ENCODE assay signal across 9 cellular contexts in the genomic region with DNA sequence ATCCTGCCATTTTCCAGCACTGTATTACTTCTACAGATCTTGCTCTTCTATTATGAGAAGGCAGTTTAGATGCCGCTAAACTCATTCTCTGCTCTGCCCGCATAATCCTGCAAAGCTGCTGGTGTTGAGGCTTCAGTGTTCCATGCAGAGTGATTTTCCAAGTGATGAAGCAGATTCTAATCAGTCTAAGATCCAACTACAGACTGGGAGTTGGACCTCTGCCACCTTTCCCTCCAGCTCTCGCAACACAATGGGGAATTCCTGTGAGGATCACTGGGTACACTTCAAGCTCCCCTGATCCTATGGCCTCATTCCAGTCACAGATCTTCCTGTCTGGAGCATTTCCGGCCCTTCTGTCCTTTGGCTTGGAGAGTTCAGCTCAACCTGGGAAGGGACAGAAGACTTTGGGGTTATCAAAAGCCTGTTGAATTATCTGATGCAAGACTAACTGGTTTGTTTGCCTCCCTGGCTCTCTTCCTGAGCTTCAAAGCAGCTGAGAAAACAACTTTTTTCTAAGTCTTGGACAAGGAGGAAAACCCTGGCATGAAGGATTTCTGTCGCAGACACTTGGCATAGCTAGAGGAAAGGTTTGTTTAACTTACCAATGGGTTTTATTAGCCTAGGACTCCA.
A peak's percentile ranks its signal among the peaks of the same experiment; 100 is the strongest.
DNase-seq lines count a peak whose midpoint lies in the region; ATAC-seq, FAIRE-seq and TF ChIP-seq lines count a peak whose summit lies in the region.
"Had no signal": no experiment of that assay in that cellular context is flagged by ENCODE, and none has a peak within 500 bp of the region (broad histone marks: within the 10 kb centered on the region; RNA-seq: fewer than 3 reads in every experiment).

No MANE protein-coding gene starts in this region.

- no peaks in the 10 kb centered on the region for H3K36me3 ChIP-seq in astrocyte (ENCODE audit: insufficient read depth, low read length)
- no peaks in the 10 kb centered on the region for H3K36me3 ChIP-seq in thyroid gland

- H3K9ac ChIP-seq in astrocyte (ENCODE audit: low read length): peak overlapping the region; percentile 26

- 6 to 18% methylated on average over 5 of the region's 5 CpGs for WGBS in thyroid gland, 2 donors

- H3K9me3 ChIP-seq in astrocyte (ENCODE audit: insufficient read depth, low read depth, low read length) (no peaks in the 10 kb centered on the region), thyroid gland (no peaks in the 10 kb centered on the region)

- peak; percentile 90 for DNase-seq in HT-29 (ENCODE audit: low spot score)
- DNase-seq in astrocyte (ENCODE audit: low read depth): peak; percentile 95
- DNase-seq in thyroid gland: peak; percentile 87 to 90
- no peak for DNase-seq in NCI-H748 treated with DMSO at 0.1 percent for 48 hours (lab: John Stamatoyannopoulos, UW)
- no peak for DNase-seq in ecto neural progenitor cell (ENCODE audit: low spot score)
- DNase-seq: NCI-H187 had no signal

- peak in 1 of 2 donors; percentile 30 for TF ChIP-seq POLR2A in thyroid gland (IDR thresholded peaks at IDR 0.05)

- no peak for ATAC-seq in activated T-helper 17 cell treated with anti-CD3 and anti-CD28 coated beads, Interleukin-2, amount 50 U/mL, for 72 hours (replicated peaks)
- ATAC-seq in HG02610 (IDR thresholded peaks at IDR 0.05; ENCODE audit: unreplicated experiment): no peak

- peaks cover 2% of the 10 kb centered on the region for H3K9me3 Mint-ChIP-seq in astrocyte (ENCODE audit: unreplicated experiment)
- H3K9me3 Mint-ChIP-seq in activated T-helper 17 cell treated with anti-CD3 and anti-CD28 coated beads, Interleukin-2, amount 50 U/mL, for 72 hours: peaks cover 7% of the 10 kb centered on the region

- no peaks in the 10 kb centered on the region for H3K79me2 ChIP-seq in astrocyte (ENCODE audit: insufficient read depth, low read length)

- TF ChIP-seq CTCF in astrocyte (IDR thresholded peaks at IDR 0.05; ENCODE audit: insufficient read depth, low read depth, low read length): no peak
- no peak for TF ChIP-seq CTCF in thyroid gland (IDR thresholded peaks at IDR 0.05)

- H2AFZ ChIP-seq in astrocyte (ENCODE audit: low read depth, low read length): peak overlapping the region; percentile 20

- no peaks in the 10 kb centered on the region for H3K27me3 Mint-ChIP-seq in astrocyte (ENCODE audit: low read depth, unreplicated experiment)
- no peaks in the 10 kb centered on the region for H3K27me3 Mint-ChIP-seq in activated T-helper 17 cell treated with anti-CD3 and anti-CD28 coated beads, Interleukin-2, amount 50 U/mL, for 72 hours

- FAIRE-seq in astrocyte (lab: Jason Lieb, UNC): no peak

- no peak overlapping the region for H3K4me3 Mint-ChIP-seq in astrocyte (ENCODE audit: unreplicated experiment)
- H3K4me3 Mint-ChIP-seq in activated T-helper 17 cell treated with anti-CD3 and anti-CD28 coated beads, Interleukin-2, amount 50 U/mL, for 72 hours: no peak overlapping the region

- H3K36me3 Mint-ChIP-seq in astrocyte (ENCODE audit: low read depth, unreplicated experiment): no peaks in the 10 kb centered on the region
- no peaks in the 10 kb centered on the region for H3K36me3 Mint-ChIP-seq in activated T-helper 17 cell treated with anti-CD3 and anti-CD28 coated beads, Interleukin-2, amount 50 U/mL, for 72 hours (ENCODE audit: low read depth)

- H3K27me3 ChIP-seq in astrocyte (ENCODE audit: insufficient read depth, low read length) (no peaks in the 10 kb centered on the region), layer of hippocampus (ENCODE audit: control insufficient read depth, insufficient read depth, low read length) (no peaks in the 10 kb centered on the region), thyroid gland (no peaks in the 10 kb centered on the region)

- H4K20me1 ChIP-seq in astrocyte (ENCODE audit: insufficient read depth, low read length): no peaks in the 10 kb centered on the region

- peaks cover 10% of the 10 kb centered on the region for H3K4me1 ChIP-seq in astrocyte (ENCODE audit: insufficient read depth, low read length)
- H3K4me1 ChIP-seq in thyroid gland: peaks cover 25 to 29% of the 10 kb centered on the region in 2 donors

- H3K27ac ChIP-seq in astrocyte (ENCODE audit: low read depth, low read length) (peak overlapping the region; percentile 73), layer of hippocampus (ENCODE audit: low read depth, low read length) (peak overlapping the region; percentile 2), thyroid gland (peak overlapping the region; percentile 82 to 85 (median 83))

- H3K27ac Mint-ChIP-seq in astrocyte (ENCODE audit: unreplicated experiment): peak overlapping the region; percentile 70
- H3K27ac Mint-ChIP-seq in activated T-helper 17 cell treated with anti-CD3 and anti-CD28 coated beads, Interleukin-2, amount 50 U/mL, for 72 hours: no peak overlapping the region

- H3K4me3 ChIP-seq in astrocyte (ENCODE audit: insufficient read depth, low read depth, low read length) (no peak overlapping the region), thyroid gland (replicated peaks in 1 of 3) (no peak overlapping the region)

- peak overlapping the region; percentile 52 for H3K4me2 ChIP-seq in astrocyte (ENCODE audit: low read length)

- intact Hi-C loops in thyroid gland (cut with DNase I): no loop called here

- H3K4me1 Mint-ChIP-seq in astrocyte (ENCODE audit: low read depth, unreplicated experiment): peaks cover 14% of the 10 kb centered on the region
- H3K4me1 Mint-ChIP-seq in activated T-helper 17 cell treated with anti-CD3 and anti-CD28 coated beads, Interleukin-2, amount 50 U/mL, for 72 hours: no peaks in the 10 kb centered on the region

Comparison
In these comparisons a context has a peak if more than half of its experiments do, and no peak if none do; other contexts are left out.
1. DNase-seq: peak in HT-29 (single experiment), astrocyte (single experiment) and thyroid gland (2 of 2); none in NCI-H748 treated with DMSO at 0.1 percent for 48 hours (single experiment) and ecto neural progenitor cell (single experiment).
2. H3K27ac ChIP-seq: peak in every context shown above with its lines; median percentile 83 in thyroid gland; 73 in astrocyte; 2 in layer of hippocampus.